ENCODE assay signal across 1 cellular context in the genomic region with DNA sequence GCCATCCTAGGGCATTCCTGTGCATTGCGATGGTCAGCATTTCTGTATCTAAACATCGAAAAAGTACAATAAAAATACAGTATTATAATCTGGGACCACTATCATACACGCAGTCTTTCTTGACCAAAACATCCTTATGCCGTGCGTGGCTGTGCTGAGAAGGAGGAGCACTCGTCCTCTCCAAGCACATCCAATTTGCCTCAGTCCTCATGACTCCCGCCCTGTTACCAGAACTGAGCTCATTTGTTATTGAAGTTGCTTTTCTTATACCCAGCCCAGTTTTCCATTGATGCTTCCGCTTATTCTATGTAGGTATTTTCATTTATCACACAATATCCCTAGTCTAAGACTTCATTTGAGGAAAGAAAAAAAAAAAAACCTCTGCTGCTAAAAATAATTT.
TF ChIP-seq lines count a peak whose summit lies in the region.

No MANE protein-coding gene starts in this region.

TF ChIP-seq in WTC11, 78 proteins besides CTCF, POLR2A, EP300 and RAD21 (continued from another document):
- TF ChIP-seq, protein P1, sequence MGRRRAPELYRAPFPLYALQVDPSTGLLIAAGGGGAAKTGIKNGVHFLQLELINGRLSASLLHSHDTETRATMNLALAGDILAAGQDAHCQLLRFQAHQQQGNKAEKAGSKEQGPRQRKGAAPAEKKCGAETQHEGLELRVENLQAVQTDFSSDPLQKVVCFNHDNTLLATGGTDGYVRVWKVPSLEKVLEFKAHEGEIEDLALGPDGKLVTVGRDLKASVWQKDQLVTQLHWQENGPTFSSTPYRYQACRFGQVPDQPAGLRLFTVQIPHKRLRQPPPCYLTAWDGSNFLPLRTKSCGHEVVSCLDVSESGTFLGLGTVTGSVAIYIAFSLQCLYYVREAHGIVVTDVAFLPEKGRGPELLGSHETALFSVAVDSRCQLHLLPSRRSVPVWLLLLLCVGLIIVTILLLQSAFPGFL (CRISPR knock-in tag; IDR thresholded peaks at IDR 0.05; ENCODE audit: borderline replicate concordance): no peak
- TF ChIP-seq ESRRA (CRISPR knock-in tag; IDR thresholded peaks at IDR 0.05; ENCODE audit: borderline replicate concordance) (no peak), STAT6 (CRISPR knock-in tag; conservative IDR thresholded peaks at IDR 0.05; ENCODE audit: low read depth) (no peak), ATF2 (CRISPR knock-in tag; IDR thresholded peaks at IDR 0.05; ENCODE audit: borderline replicate concordance, low read depth) (no peak), FOXP4 (CRISPR knock-in tag; IDR thresholded peaks at IDR 0.05) (no peak)
